In the genomic region with DNA sequence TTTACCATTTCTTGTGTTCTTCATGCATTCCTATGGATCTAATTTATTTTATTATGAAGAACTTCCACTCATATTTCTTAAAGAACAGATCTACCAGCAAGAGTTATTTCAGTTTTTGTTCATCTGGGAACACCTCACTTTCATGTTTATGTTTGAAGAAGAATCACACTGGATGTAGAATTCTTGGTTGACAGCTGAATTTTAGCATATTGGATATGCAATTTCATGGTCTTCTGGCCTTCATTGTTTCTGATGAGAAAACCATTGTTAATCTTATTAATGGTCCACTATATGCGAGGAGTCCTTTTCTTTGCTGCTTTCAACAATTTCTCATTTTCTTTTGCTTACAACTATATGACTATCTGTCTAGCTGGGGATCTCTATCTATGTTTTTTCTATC, we compare ENCODE assay signal across 9 cellular contexts.
"Had no signal": no experiment of that assay in that cellular context is flagged by ENCODE, and none has a peak within 500 bp of the region (broad histone marks: within the 10 kb centered on the region; RNA-seq: fewer than 3 reads in every experiment).

No MANE protein-coding gene starts in this region.

- H3K27ac ChIP-seq: GM23248, HL-60, KMS-11 had no signal

- FAIRE-seq: HepG2 had no signal

- DNase-seq: GM23248, GOT3, H7, KBM-7 had no signal

- H3K9me3 ChIP-seq: HAP-1 had no signal

- H2AFZ ChIP-seq: GM23248 had no signal

- H3K36me3 ChIP-seq: HAP-1 had no signal

- ATAC-seq: HCT116, HepG2 had no signal

- H3K4me3 ChIP-seq: GM23248, HAP-1 had no signal

- H3K4me2 ChIP-seq: KMS-11 had no signal

- H3K9ac ChIP-seq: GM23248, KMS-11 had no signal

- H3K4me1 ChIP-seq: HAP-1 had no signal
